ENCODE assay signal across 28 cellular contexts in genomic region chr15:74579001-74579400, GRCh38.
"Had no signal": no experiment of that assay in that cellular context is flagged by ENCODE, and none has a peak within 500 bp of the region (broad histone marks: within the 10 kb centered on the region; RNA-seq: fewer than 3 reads in every experiment).

No MANE protein-coding gene starts in this region.

- H3K4me2 ChIP-seq: KMS-11 had no signal

- H3K27me3 ChIP-seq: breast epithelium, SJSA1 had no signal

- H3K27ac ChIP-seq: breast epithelium, KMS-11, SJSA1 had no signal

- H3K9ac ChIP-seq: KMS-11 had no signal

- H3K9me3 Mint-ChIP-seq: activated naive CD8-positive, alpha-beta T cell treated with anti-CD3 and anti-CD28 coated beads, Interleukin-2, amount 10 ng/mL, durations not matched to agents 7 days and 5 days; IgD-negative memory B cell; T-helper 1 cell treated with Interleukin-12 subunit alpha and Interleukin-12 subunit beta and Interleukin-4 antibody, amounts not matched to agents 30 μg/mL and 1 μg/mL, for 36 hours had no signal

- DNase-seq: activated CD4-positive, alpha-beta T cell treated with anti-CD3 and anti-CD28 coated beads for 48 hours; activated CD4-positive, alpha-beta T cell treated with anti-CD3 and anti-CD28 coated beads, Interleukin-2, amount 50 U/mL, for 48 hours; activated CD8-positive, alpha-beta memory T cell treated with anti-CD3 and anti-CD28 coated beads, Interleukin-2, amount 10 ng/mL, durations not matched to agents 7 days and 5 days; activated naive CD4-positive, alpha-beta T cell treated with anti-CD3 and anti-CD28 coated beads, Interleukin-2, amount 50 U/mL, for 16 hours; activated naive CD8-positive, alpha-beta T cell treated with anti-CD3 and anti-CD28 coated beads, Interleukin-2, amount 10 ng/mL, durations not matched to agents 7 days and 5 days; activated T-cell treated with anti-CD3 and anti-CD28 coated beads, Interleukin-2, amount 50 U/mL, for 48 hours; aorta; central memory CD4-positive, alpha-beta T cell; NCI-H1092; NCI-H1417; NCI-H1930; NCI-H2171; NCI-H2227 treated with DMSO at 0.1 percent for 48 hours; NCI-H446 treated with DMSO at 0.1 percent for 48 hours; NCI-H526 treated with DMSO at 0.1 percent for 48 hours; NCI-H82; OCI-M1; RPMI8226; SHP77; SW 1271 had no signal

- H3K4me1 Mint-ChIP-seq: IgD-negative memory B cell had no signal

- H3K9me3 ChIP-seq: breast epithelium, SJSA1 had no signal

- H3K4me1 ChIP-seq: breast epithelium had no signal

- H3K36me3 ChIP-seq: breast epithelium had no signal

- ATAC-seq: activated CD4-positive, CD25-positive, alpha-beta regulatory T cell treated with anti-CD3 and anti-CD28 coated beads, Interleukin-2, amount 50 U/mL, for 24 hours; activated CD8-positive, alpha-beta memory T cell treated with anti-CD3 and anti-CD28 coated beads, Interleukin-2, amount 10 ng/mL, durations not matched to agents 7 days and 5 days; Panc1; SK-N-SH treated with all-trans-retinoic acid at 6 μM for 48 hours had no signal

- H3K27ac Mint-ChIP-seq: activated CD8-positive, alpha-beta memory T cell treated with anti-CD3 and anti-CD28 coated beads, Interleukin-2, amount 10 ng/mL, durations not matched to agents 7 days and 5 days; activated naive CD8-positive, alpha-beta T cell treated with anti-CD3 and anti-CD28 coated beads, Interleukin-2, amount 10 ng/mL, durations not matched to agents 7 days and 5 days; IgD-negative memory B cell; T-helper 1 cell treated with Interleukin-12 subunit alpha and Interleukin-12 subunit beta and Interleukin-4 antibody, amounts not matched to agents 30 μg/mL and 1 μg/mL, for 36 hours had no signal

- H3K4me3 ChIP-seq: breast epithelium, SJSA1 had no signal

- H3K4me3 Mint-ChIP-seq: activated CD8-positive, alpha-beta memory T cell treated with anti-CD3 and anti-CD28 coated beads, Interleukin-2, amount 10 ng/mL, durations not matched to agents 7 days and 5 days; activated naive CD8-positive, alpha-beta T cell treated with anti-CD3 and anti-CD28 coated beads, Interleukin-2, amount 10 ng/mL, durations not matched to agents 7 days and 5 days; IgD-negative memory B cell; T-helper 1 cell treated with Interleukin-12 subunit alpha and Interleukin-12 subunit beta and Interleukin-4 antibody, amounts not matched to agents 30 μg/mL and 1 μg/mL, for 36 hours had no signal
